7 cellular contexts compared by ENCODE assay signal in the genomic region with DNA sequence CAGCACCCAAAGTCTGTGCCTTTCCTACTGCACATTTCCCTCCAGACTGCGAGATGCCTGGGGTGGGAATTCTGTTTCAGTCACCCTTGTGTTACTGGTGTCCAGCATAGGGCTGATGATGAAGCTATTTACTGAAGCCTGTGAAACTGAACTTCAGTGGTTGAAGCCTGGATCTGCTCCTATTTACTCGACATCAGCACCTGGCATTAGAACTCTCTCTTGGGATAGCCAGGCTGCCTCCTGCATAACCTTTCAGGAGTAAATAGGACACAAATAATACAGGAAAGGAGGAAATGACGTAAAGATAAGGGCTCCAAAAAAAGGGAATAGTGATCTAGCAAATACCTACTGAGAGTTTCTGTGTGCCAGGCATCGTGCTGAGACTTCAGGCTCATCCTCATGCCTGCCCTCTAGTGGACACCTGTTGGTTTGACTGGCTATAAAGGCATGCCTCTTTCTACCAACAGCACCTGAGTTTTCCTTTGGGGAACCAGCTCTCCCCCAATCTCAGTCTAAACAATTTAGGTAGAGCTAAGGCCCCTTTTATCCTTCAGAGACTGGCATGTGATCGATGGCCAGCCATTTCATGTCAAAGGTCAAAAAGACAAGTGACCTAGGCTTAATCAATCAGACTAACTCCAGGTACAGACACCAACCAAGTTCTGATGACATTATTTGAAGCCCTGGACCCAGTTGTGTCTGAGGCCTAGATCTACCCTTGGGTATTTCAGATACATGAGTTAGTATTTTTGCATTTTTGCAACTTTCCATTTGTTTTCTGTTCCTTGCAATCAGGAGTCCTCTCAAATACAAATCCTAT.
DNase-seq lines count a peak whose midpoint lies in the region; ATAC-seq, FAIRE-seq and TF ChIP-seq lines count a peak whose summit lies in the region.

No MANE protein-coding gene starts in this region.

- no peak overlapping the region for H2AFZ ChIP-seq in SU-DHL-6 (ENCODE audit: low read depth, low read length, severe bottlenecking)

- H3K36me3 ChIP-seq in SU-DHL-6 (ENCODE audit: low read length): no peaks in the 10 kb centered on the region

- no peak overlapping the region for H3K9ac ChIP-seq in SU-DHL-6 (ENCODE audit: low read length)

- no peak overlapping the region for H3K27ac ChIP-seq in SU-DHL-6 (ENCODE audit: low read depth, low read length)

- no peaks in the 10 kb centered on the region for H3K9me2 ChIP-seq in SU-DHL-6 (replicated peaks; ENCODE audit: insufficient read depth, low read length)

- H4K20me1 ChIP-seq in SU-DHL-6 (ENCODE audit: low read depth, low read length): no peaks in the 10 kb centered on the region

- no peaks in the 10 kb centered on the region for H3K79me2 ChIP-seq in SU-DHL-6 (ENCODE audit: insufficient read depth, low read length)

- ATAC-seq in HG02610 (IDR thresholded peaks at IDR 0.05; ENCODE audit: unreplicated experiment): peak; percentile 69

- DNase-seq in GM12892 (ENCODE audit: insufficient read length) (no peak), foreskin fibroblast (no peak), NCI-H446 treated with DMSO at 0.1 percent for 48 hours (lab: John Stamatoyannopoulos, UW) (no peak), HK-2 (ENCODE audit: unreplicated experiment) (no peak)
- peak; percentile 22 for DNase-seq in stimulated activated CD4-positive, alpha-beta T cell treated with anti-CD3 and anti-CD28 coated beads, Interleukin-4, amount 100 ng/mL, for 24 hours

- H3K27me3 ChIP-seq in SU-DHL-6 (ENCODE audit: low read length): no peaks in the 10 kb centered on the region

- no peaks in the 10 kb centered on the region for H3K9me3 ChIP-seq in SU-DHL-6 (ENCODE audit: insufficient read depth, low read length)

- peak; percentile 68 for FAIRE-seq in GM12892 (lab: Jason Lieb, UNC)

- peak; percentile 70 for TF ChIP-seq CTCF in SU-DHL-6 (IDR thresholded peaks at IDR 0.05; ENCODE audit: insufficient read depth, low read length, poor library complexity, severe bottlenecking)
- TF ChIP-seq CTCF in foreskin fibroblast (IDR thresholded peaks at IDR 0.05; ENCODE audit: low read depth, low read length): peak; percentile 32

- no peak overlapping the region for H3K4me2 ChIP-seq in SU-DHL-6 (ENCODE audit: low read depth, low read length, poor library complexity, severe bottlenecking)

- TF ChIP-seq POLR2A in GM12892 (IDR thresholded peaks at IDR 0.05; ENCODE audit: low read depth, low read length): no peak

- H3K4me3 ChIP-seq in SU-DHL-6 (ENCODE audit: insufficient read depth, low read length, poor library complexity, severe bottlenecking) (no peak overlapping the region), foreskin fibroblast (ENCODE audit: low read depth in 1 of 2, low read length in 2 of 2) (no peak overlapping the region)

- no peaks in the 10 kb centered on the region for H3F3A ChIP-seq in SU-DHL-6 (ENCODE audit: insufficient read depth)
